20 cellular contexts compared by ENCODE assay signal in the genomic region with DNA sequence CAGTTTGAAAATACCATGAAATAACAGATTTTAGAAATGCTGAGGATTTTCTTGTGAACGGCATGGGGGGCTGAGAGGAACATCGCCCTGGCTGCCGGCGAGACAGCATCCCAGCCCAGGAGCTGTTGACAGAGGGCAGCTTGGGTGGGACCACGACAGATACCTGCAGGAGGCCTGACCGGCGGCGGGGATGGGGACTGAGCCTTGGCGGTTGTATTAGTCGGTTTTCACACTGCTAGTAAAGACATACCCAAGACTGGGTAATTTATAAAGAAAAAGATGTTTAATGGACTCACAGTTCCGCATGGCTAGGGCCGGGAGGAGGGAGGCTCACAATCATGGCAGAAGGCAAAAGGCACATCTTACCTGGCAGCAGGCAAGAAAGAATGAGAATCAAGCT.
DNase-seq lines count a peak whose midpoint lies in the region; ATAC-seq and TF ChIP-seq lines count a peak whose summit lies in the region.
"Had no signal": no experiment of that assay in that cellular context is flagged by ENCODE, and none has a peak within 500 bp of the region (broad histone marks: within the 10 kb centered on the region; RNA-seq: fewer than 3 reads in every experiment).

No MANE protein-coding gene starts in this region.

- ATAC-seq in sciatic nerve = no peak
- ATAC-seq in stimulated activated effector memory CD8-positive, alpha-beta T cell treated with anti-CD3 and anti-CD28 coated beads, Interleukin-12 subunit alpha, Interleukin-12 subunit beta, amount 100 ng/mL, for 72 hours = no peak
- ATAC-seq in upper lobe of left lung (ENCODE audit: low FRiP score in 2 of 2) = no peak
- ATAC-seq: HCT116, HepG2 had no signal

- H3K18ac ChIP-seq in mesenchymal stem cell (ENCODE audit: low read depth in 1 of 2, low read length in 2 of 2) = no peak overlapping the region

- no peaks in the 10 kb centered on the region for H3K36me3 Mint-ChIP-seq in stimulated activated effector memory CD8-positive, alpha-beta T cell treated with anti-CD3 and anti-CD28 coated beads, Interleukin-12 subunit alpha, Interleukin-12 subunit beta, amount 100 ng/mL, for 72 hours
- H3K36me3 Mint-ChIP-seq: CD14-positive monocyte; CD4-positive, alpha-beta memory T cell had no signal

- no peak overlapping the region for H4K91ac ChIP-seq in mesenchymal stem cell (ENCODE audit: low read length)

- no peak overlapping the region for H2BK5ac ChIP-seq in mesenchymal stem cell (ENCODE audit: low read depth, low read length, poor library complexity, severe bottlenecking)

- H3K9me3 Mint-ChIP-seq in stimulated activated effector memory CD8-positive, alpha-beta T cell treated with anti-CD3 and anti-CD28 coated beads, Interleukin-12 subunit alpha, Interleukin-12 subunit beta, amount 100 ng/mL, for 72 hours = no peaks in the 10 kb centered on the region
- H3K9me3 Mint-ChIP-seq: HFFc6 had no signal

- peak; percentile 38 for DNase-seq in activated effector memory CD4-positive, alpha-beta T cell treated with anti-CD3 and anti-CD28 coated beads, Interleukin-2, amount 50 U/mL, for 16 hours
- DNase-seq in activated effector memory CD4-positive, alpha-beta T cell treated with Interleukin-2 at 50 U/mL for 16 hours = no peak
- DNase-seq in mesenchymal stem cell (no peak), sciatic nerve (ENCODE audit: low spot score) (peak; percentile 45), SW480 (ENCODE audit: low spot score) (no peak), cerebellum (ENCODE audit: low spot score) (no peak), upper lobe of left lung (no peak)
- no peak for DNase-seq in stimulated activated effector memory CD8-positive, alpha-beta T cell treated with anti-CD3 and anti-CD28 coated beads, Interleukin-12 subunit alpha, Interleukin-12 subunit beta, amount 100 ng/mL, for 72 hours (ENCODE audit: low spot score in 2 of 2)
- DNase-seq: 8988T; CD4-positive, alpha-beta memory T cell; DMS153; DMS79; GDM1; GOT3; H7; HFFc6 had no signal

- H3K4me3 ChIP-seq in mesenchymal stem cell (ENCODE audit: insufficient read depth in 1 of 2, low read depth in 1 of 2, low read length in 2 of 2) (no peak overlapping the region), upper lobe of left lung (no peak overlapping the region)
- H3K4me3 ChIP-seq: BLaER1 had no signal

- 95% methylated on average over 12 of the region's 12 CpGs for WGBS in mesenchymal stem cell
- 95 to 96% methylated on average over 12 of the region's 12 CpGs for WGBS in upper lobe of left lung, 2 donors

- H3K14ac ChIP-seq in mesenchymal stem cell (ENCODE audit: low read length in 2 of 2) = peak overlapping the region in 1 of 2 experiments; percentile 53

- no peak overlapping the region for H2AFZ ChIP-seq in mesenchymal stem cell (ENCODE audit: low read depth, low read length)

- intact Hi-C loops in sciatic nerve (cut with DNase I) = no loop called here

- no peak overlapping the region for H3K4me3 Mint-ChIP-seq in stimulated activated effector memory CD8-positive, alpha-beta T cell treated with anti-CD3 and anti-CD28 coated beads, Interleukin-12 subunit alpha, Interleukin-12 subunit beta, amount 100 ng/mL, for 72 hours
- H3K4me3 Mint-ChIP-seq: CD14-positive monocyte; CD4-positive, alpha-beta memory T cell; HFFc6 had no signal

- TF ChIP-seq CTCF in upper lobe of left lung (IDR thresholded peaks at IDR 0.05) = no peak

- TF ChIP-seq EP300 in upper lobe of left lung (IDR thresholded peaks at IDR 0.05) = no peak

- no peak overlapping the region for H3K9ac ChIP-seq in mesenchymal stem cell (ENCODE audit: low read length)
- H3K9ac ChIP-seq: BLaER1 had no signal

- no peak overlapping the region for H4K8ac ChIP-seq in mesenchymal stem cell (ENCODE audit: low read length)

- no peak overlapping the region for H3K23ac ChIP-seq in mesenchymal stem cell (ENCODE audit: low read length in 2 of 2)

- H3K4ac ChIP-seq in mesenchymal stem cell (ENCODE audit: low read depth in 1 of 2, low read length in 2 of 2) = no peak overlapping the region

- H3K4me2 ChIP-seq in mesenchymal stem cell (ENCODE audit: low read length, poor library complexity, severe bottlenecking) = no peak overlapping the region
- H3K4me2 ChIP-seq: BLaER1 had no signal

- H3K27me3 ChIP-seq in mesenchymal stem cell (ENCODE audit: control insufficient read depth in 1 of 2, insufficient read depth in 1 of 2, low read length in 2 of 2) (peaks cover 0 to 20% of the 10 kb centered on the region in 2 experiments), upper lobe of left lung (no peaks in the 10 kb centered on the region)
- H3K27me3 ChIP-seq: BLaER1 had no signal

- H2BK12ac ChIP-seq in mesenchymal stem cell (ENCODE audit: low read length in 2 of 2) = no peak overlapping the region

- no peak overlapping the region for H2BK120ac ChIP-seq in mesenchymal stem cell (ENCODE audit: low read depth, low read length)

- H2BK15ac ChIP-seq in mesenchymal stem cell (ENCODE audit: low read depth, poor library complexity, severe bottlenecking) = no peak overlapping the region

- H3K4me1 ChIP-seq in mesenchymal stem cell (ENCODE audit: control insufficient read depth, insufficient read depth, low read depth, low read length) (peaks cover 15% of the 10 kb centered on the region), upper lobe of left lung (peaks cover under 1 to 3% (median 2%) of the 10 kb centered on the region in 4 donors)

- H3K27ac Mint-ChIP-seq in stimulated activated effector memory CD8-positive, alpha-beta T cell treated with anti-CD3 and anti-CD28 coated beads, Interleukin-12 subunit alpha, Interleukin-12 subunit beta, amount 100 ng/mL, for 72 hours = peak overlapping the region; percentile 34
- H3K27ac Mint-ChIP-seq: CD14-positive monocyte, HFFc6 had no signal

- H2AK5ac ChIP-seq in mesenchymal stem cell (ENCODE audit: low read length, severe bottlenecking) = peak overlapping the region; percentile 26

- H3K36me3 ChIP-seq in mesenchymal stem cell (ENCODE audit: control insufficient read depth in 1 of 2, insufficient read depth in 2 of 2, low read depth in 1 of 2, low read length in 2 of 2) (no peaks in the 10 kb centered on the region), upper lobe of left lung (no peaks in the 10 kb centered on the region)
- H3K36me3 ChIP-seq: BLaER1 had no signal

- H3K27ac ChIP-seq in mesenchymal stem cell (ENCODE audit: low read length, poor library complexity, severe bottlenecking) (no peak overlapping the region), upper lobe of left lung (no peak overlapping the region)
- H3K27ac ChIP-seq: BLaER1 had no signal

- TF ChIP-seq POLR2A in upper lobe of left lung (IDR thresholded peaks at IDR 0.05) = no peak

- H3K9me3 ChIP-seq in mesenchymal stem cell (ENCODE audit: control insufficient read depth, low read length) = no peaks in the 10 kb centered on the region
- H3K9me3 ChIP-seq in upper lobe of left lung = no peaks in the 10 kb centered on the region

- H3K4me1 Mint-ChIP-seq in stimulated activated effector memory CD8-positive, alpha-beta T cell treated with anti-CD3 and anti-CD28 coated beads, Interleukin-12 subunit alpha, Interleukin-12 subunit beta, amount 100 ng/mL, for 72 hours = no peaks in the 10 kb centered on the region

- H3K79me1 ChIP-seq in mesenchymal stem cell (replicated peaks; ENCODE audit: low read length, poor library complexity, severe bottlenecking) = no peaks in the 10 kb centered on the region

Comparison
In these comparisons a context has a peak if more than half of its experiments do, and no peak if none do; other contexts are left out.
1. DNase-seq: peak in activated effector memory CD4-positive, alpha-beta T cell treated with anti-CD3 and anti-CD28 coated beads, Interleukin-2, amount 50 U/mL, for 16 hours (single experiment) and sciatic nerve (single experiment); none in activated effector memory CD4-positive, alpha-beta T cell treated with Interleukin-2 at 50 U/mL for 16 hours (single experiment), mesenchymal stem cell (single experiment), stimulated activated effector memory CD8-positive, alpha-beta T cell treated with anti-CD3 and anti-CD28 coated beads, Interleukin-12 subunit alpha, Interleukin-12 subunit beta, amount 100 ng/mL, for 72 hours (0 of 2), SW480 (single experiment), cerebellum (single experiment) and upper lobe of left lung (0 of 2).